27 cellular contexts compared by ENCODE assay signal in the genomic region with DNA sequence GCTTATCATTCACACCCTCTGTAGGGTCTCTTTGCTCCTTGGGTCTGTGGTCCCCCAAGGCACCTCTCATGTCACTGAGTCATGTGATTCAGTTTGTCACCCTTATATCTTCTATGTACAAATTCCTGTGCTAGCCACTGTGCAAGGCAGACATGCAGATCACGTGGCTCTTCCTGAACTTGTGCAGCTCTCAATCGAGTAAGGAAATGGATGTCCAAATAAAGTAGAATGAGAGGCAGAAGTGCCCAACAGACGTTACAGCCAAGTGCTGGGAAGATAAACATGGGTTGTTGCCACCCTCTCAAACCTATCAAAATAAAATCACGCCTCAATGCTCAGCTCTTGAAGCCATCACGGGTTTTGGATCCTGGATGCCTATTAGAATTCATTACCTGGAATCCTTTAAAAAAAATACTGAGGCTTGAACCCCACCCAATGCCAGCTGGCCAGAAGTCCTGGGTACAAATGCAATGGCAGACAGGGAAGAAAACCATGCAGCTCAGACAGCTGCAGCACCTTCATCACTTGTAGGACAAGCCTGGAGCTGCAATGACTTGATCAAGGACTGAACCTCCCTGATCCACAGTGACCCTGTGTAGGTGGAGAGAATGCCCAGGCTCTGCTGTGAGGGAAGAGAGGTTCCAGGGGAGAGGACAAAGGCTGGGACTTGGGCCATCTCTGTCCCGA.
"Had no signal": no experiment of that assay in that cellular context is flagged by ENCODE, and none has a peak within 500 bp of the region (broad histone marks: within the 10 kb centered on the region; RNA-seq: fewer than 3 reads in every experiment).

No MANE protein-coding gene starts in this region.

- H3K4me1 ChIP-seq: foreskin keratinocyte, prostate gland, tibial artery had no signal

- ATAC-seq: activated CD8-positive, alpha-beta T cell treated with anti-CD3 and anti-CD28 coated beads for 36 hours; activated T-cell treated with anti-CD3 and anti-CD28 coated beads, Interleukin-2, amount 50 U/mL, for 4 hours; activated T-helper 17 cell treated with anti-CD3 and anti-CD28 coated beads, Interleukin-2, amount 50 U/mL, for 72 hours; foreskin keratinocyte; stimulated activated memory B cell treated with anti-CD40 and anti-IgM and Interleukin-4, amounts not matched to agents 10 μg/mL and 1 μg/mL and 100 μg/mL, for 72 hours; stimulated activated naive CD8-positive, alpha-beta T cell treated with anti-CD3 and anti-CD28 coated beads, Interleukin-15, amount 100 ng/mL, for 72 hours; T-helper 17 cell had no signal

- DNase-seq: activated CD4-positive, alpha-beta T cell treated with anti-CD3 and anti-CD28 coated beads for 1 hour; activated CD4-positive, alpha-beta T cell treated with anti-CD3 and anti-CD28 coated beads, Interleukin-2, amount 10 ng/mL, durations not matched to agents 7 days and 5 days; activated CD8-positive, alpha-beta T cell treated with anti-CD3 and anti-CD28 coated beads for 36 hours; activated gamma-delta T cell treated with Interleukin-2 at 50 U/mL for 16 hours; activated naive CD4-positive, alpha-beta T cell treated with anti-CD3 and anti-CD28 coated beads, Interleukin-2, amount 50 U/mL, for 16 hours; activated T-cell treated with anti-CD3 and anti-CD28 coated beads, Interleukin-2, amount 50 U/mL, for 4 hours; amniotic stem cell; brain microvascular endothelial cell; central memory CD4-positive, alpha-beta T cell; effector CD4-positive, alpha-beta T cell; foreskin keratinocyte; naive B cell; nephron progenitor cell; retina; stimulated activated CD4-positive, alpha-beta T cell treated with anti-CD3 and anti-CD28 coated beads, Interleukin-1b, Interleukin-23, amount 100 ng/mL, for 48 hours; stimulated activated CD4-positive, alpha-beta T cell treated with anti-CD3 and anti-CD28 coated beads, Interleukin-4, amount 100 ng/mL, for 4 hours; stimulated activated CD8-positive, alpha-beta memory T cell treated with anti-CD3 and anti-CD28 coated beads, Interleukin-4, amount 100 ng/mL, for 48 hours; stimulated activated naive CD8-positive, alpha-beta T cell treated with anti-CD3 and anti-CD28 coated beads, Interleukin-15, amount 100 ng/mL, for 72 hours; T-helper 17 cell; T1000; tibial artery had no signal

- H3K4me3 ChIP-seq: esophagus muscularis mucosa, prostate gland, smooth muscle cell, tibial artery had no signal

- H3K27me3 ChIP-seq: foreskin keratinocyte had no signal

- H3K9me3 ChIP-seq: esophagus muscularis mucosa, neutrophil, prostate gland, tibial artery had no signal

- H3K27ac ChIP-seq: brain microvascular endothelial cell, esophagus muscularis mucosa, foreskin keratinocyte, neutrophil, prostate gland, tibial artery had no signal

- H3K36me3 ChIP-seq: brain microvascular endothelial cell, esophagus muscularis mucosa, neutrophil, prostate gland, tibial artery had no signal
